Comparison of ENCODE assay signal across 23 cellular contexts in genomic region chr12:55762646-55763045, GRCh38.
"Had no signal": no experiment of that assay in that cellular context is flagged by ENCODE, and none has a peak within 500 bp of the region (broad histone marks: within the 10 kb centered on the region; RNA-seq: fewer than 3 reads in every experiment).

No MANE protein-coding gene starts in this region.

- DNase-seq: activated CD4-positive, alpha-beta memory T cell treated with anti-CD3 and anti-CD28 coated beads, Interleukin-2, amount 10 ng/mL, durations not matched to agents 7 days and 5 days; activated CD4-positive, alpha-beta T cell treated with anti-CD3 and anti-CD28 coated beads for 36 hours; activated CD4-positive, alpha-beta T cell treated with anti-CD3 and anti-CD28 coated beads, Interleukin-2, amount 50 U/mL, for 1 hour; activated naive CD4-positive, alpha-beta T cell treated with anti-CD3 and anti-CD28 coated beads, Interleukin-2, amount 50 U/mL, for 16 hours; activated naive CD8-positive, alpha-beta T cell treated with anti-CD3 and anti-CD28 coated beads, Interleukin-2, amount 10 ng/mL, durations not matched to agents 7 days and 5 days; activated T-cell treated with anti-CD3 and anti-CD28 coated beads for 4 hours; activated T-cell treated with anti-CD3 and anti-CD28 coated beads, Interleukin-2, amount 50 U/mL, for 48 hours; adrenal gland; anterior cingulate cortex; MM.1S; NCI-H1105 treated with DMSO at 0.1 percent for 48 hours; NCI-H1436 treated with DMSO at 0.1 percent for 48 hours; NCI-H1930; NCI-H446; NCI-H524; NCI-H748 treated with DMSO at 0.1 percent for 48 hours; NK-92 treated with Interleukin-12 subunit alpha and Interleukin-12 subunit beta, amount 100 ng/mL, for 24 hours; OCI-M1; Right ventricle myocardium superior; SJCRH30; SK-N-SH; T-helper 1 cell; WERI-Rb-1 had no signal
